In genomic region chr2:196649202-196649601, GRCh38 we compare ENCODE assay signal across 27 cellular contexts.
"Had no signal": no experiment of that assay in that cellular context is flagged by ENCODE, and none has a peak within 500 bp of the region (broad histone marks: within the 10 kb centered on the region; RNA-seq: fewer than 3 reads in every experiment).

No MANE protein-coding gene starts in this region.

- H3K36me3 ChIP-seq: stomach, suprapubic skin, thoracic aorta, thyroid gland, tibial artery, transverse colon, upper lobe of left lung, upper lobe of right lung, uterus, vagina had no signal

- H3K27me3 ChIP-seq: stomach, suprapubic skin, testis, thyroid gland, tibial artery, tibial nerve, transverse colon, upper lobe of left lung, upper lobe of right lung, uterus, vagina had no signal

- H3K4me1 ChIP-seq: stomach, suprapubic skin, testis, thyroid gland, tibial artery, tibial nerve, transverse colon, upper lobe of left lung, upper lobe of right lung, uterus, vagina had no signal

- H3K9me3 ChIP-seq: testis, thyroid gland had no signal

- DNase-seq: stimulated activated CD4-positive, alpha-beta T cell treated with anti-CD3 and anti-CD28 coated beads, Interleukin-2, amount 100 ng/mL, for 48 hours; stimulated activated CD4-positive, alpha-beta T cell treated with anti-CD3 and anti-CD28 coated beads, Interleukin-4, amount 100 ng/mL, for 1 hour; stimulated activated CD4-positive, alpha-beta T cell treated with anti-CD3 and anti-CD28 coated beads, Interleukin-4, amount 100 ng/mL, for 24 hours; stimulated activated CD4-positive, alpha-beta T cell treated with anti-CD3 and anti-CD28 coated beads, Interleukin-4, amount 100 ng/mL, for 4 hours; stimulated activated CD8-positive, alpha-beta memory T cell treated with anti-CD3 and anti-CD28 coated beads, Interleukin-4, amount 100 ng/mL, for 48 hours; stimulated activated naive B cell treated with anti-CD40 and anti-IgM and Interleukin-4, amounts not matched to agents 10 μg/mL and 1 μg/mL and 100 μg/mL, for 72 hours; stimulated activated naive CD4-positive, alpha-beta T cell; stimulated activated naive CD4-positive, alpha-beta T cell treated with Interleukin-2 at 50 U/mL for 16 hours; stimulated activated naive CD8-positive, alpha-beta T cell treated with anti-CD3 and anti-CD28 coated beads, Interleukin-15, amount 100 ng/mL, for 72 hours; stimulated activated naive CD8-positive, alpha-beta T cell treated with anti-CD3 and anti-CD28 coated beads, Interleukin-15, Interleukin-2, amounts not matched to agents 100 U/mL and 50 U/mL, for 24 hours; stomach; substantia nigra; testis; thyroid gland; tibial artery; transverse colon; trophoblast cell; upper lobe of left lung; upper lobe of right lung; uterus had no signal

- H3K4me3 ChIP-seq: stomach, suprapubic skin, testis, thoracic aorta, thyroid gland, tibial artery, tibial nerve, transverse colon, upper lobe of left lung, upper lobe of right lung, uterus, vagina had no signal

- ATAC-seq: stimulated activated effector memory CD8-positive, alpha-beta T cell treated with anti-CD3 and anti-CD28 coated beads, Interleukin-12 subunit alpha, Interleukin-12 subunit beta, amount 100 ng/mL, for 72 hours; stimulated activated memory B cell treated with anti-CD40 and anti-IgM and Interleukin-4, amounts not matched to agents 10 μg/mL and 1 μg/mL and 100 μg/mL, for 72 hours; stimulated activated naive B cell treated with anti-CD40 and anti-IgM and Interleukin-4, amounts not matched to agents 10 μg/mL and 1 μg/mL and 100 μg/mL, for 72 hours; stimulated activated naive CD8-positive, alpha-beta T cell treated with anti-CD3 and anti-CD28 coated beads, Interleukin-15, amount 100 ng/mL, for 72 hours; stimulated activated naive CD8-positive, alpha-beta T cell treated with anti-CD3 and anti-CD28 coated beads, Interleukin-15, Interleukin-2, amounts not matched to agents 100 U/mL and 50 U/mL, for 24 hours; upper lobe of right lung had no signal

- H3K27ac ChIP-seq: stomach, suprapubic skin, testis, thoracic aorta, thyroid gland, tibial artery, tibial nerve, transverse colon, upper lobe of left lung, upper lobe of right lung, uterus, vagina had no signal

- FAIRE-seq: urothelium cell line had no signal
